Comparison of ENCODE assay signal across 19 cellular contexts in genomic region chr10:95285556-95285955, GRCh38.
"Had no signal": no experiment of that assay in that cellular context is flagged by ENCODE, and none has a peak within 500 bp of the region (broad histone marks: within the 10 kb centered on the region; RNA-seq: fewer than 3 reads in every experiment).

No MANE protein-coding gene starts in this region.

- H3K9me3 ChIP-seq: esophagus muscularis mucosa, left lung, prostate gland, thoracic aorta, vagina had no signal

- H3K4me3 Mint-ChIP-seq: activated naive CD4-positive, alpha-beta T cell treated with anti-CD3 and anti-CD28 coated beads, Interleukin-2, amount 50 U/mL, for 24 hours; dendritic cell treated with granulocyte-macrophage colony-stimulating factor and Interleukin-4, amounts not matched to agents 40 ng/mL and 50 ng/mL, for 4 days; neural crest cell; stimulated activated naive B cell treated with anti-CD40 and anti-IgM and Interleukin-4, amounts not matched to agents 10 μg/mL and 1 μg/mL and 100 μg/mL, for 72 hours had no signal

- H3K27me3 Mint-ChIP-seq: stimulated activated naive B cell treated with anti-CD40 and anti-IgM and Interleukin-4, amounts not matched to agents 10 μg/mL and 1 μg/mL and 100 μg/mL, for 72 hours had no signal

- H3K36me3 Mint-ChIP-seq: activated naive CD4-positive, alpha-beta T cell treated with anti-CD3 and anti-CD28 coated beads, Interleukin-2, amount 50 U/mL, for 24 hours; stimulated activated naive B cell treated with anti-CD40 and anti-IgM and Interleukin-4, amounts not matched to agents 10 μg/mL and 1 μg/mL and 100 μg/mL, for 72 hours had no signal

- H3K27me3 ChIP-seq: vagina had no signal

- H3K36me3 ChIP-seq: esophagus muscularis mucosa, left lung, prostate gland, thoracic aorta, vagina had no signal

- H3K27ac Mint-ChIP-seq: activated naive CD4-positive, alpha-beta T cell treated with anti-CD3 and anti-CD28 coated beads, Interleukin-2, amount 50 U/mL, for 24 hours; dendritic cell treated with granulocyte-macrophage colony-stimulating factor and Interleukin-4, amounts not matched to agents 40 ng/mL and 50 ng/mL, for 4 days; stimulated activated naive B cell treated with anti-CD40 and anti-IgM and Interleukin-4, amounts not matched to agents 10 μg/mL and 1 μg/mL and 100 μg/mL, for 72 hours had no signal

- H3K27ac ChIP-seq: prostate gland, WERI-Rb-1 had no signal

- H3K4me1 ChIP-seq: prostate gland had no signal

- ATAC-seq: left lung; sciatic nerve; stimulated activated naive B cell treated with anti-CD40 and anti-IgM and Interleukin-4, amounts not matched to agents 10 μg/mL and 1 μg/mL and 100 μg/mL, for 72 hours had no signal

- H3K4me3 ChIP-seq: esophagus muscularis mucosa, left lung, prostate gland, smooth muscle cell, thoracic aorta, vagina had no signal

- DNase-seq: activated CD4-positive, alpha-beta T cell treated with anti-CD3 and anti-CD28 coated beads, Interleukin-2, amount 50 U/mL, for 4 hours; activated gamma-delta T cell; effector CD8-positive, alpha-beta T cell; hippocampal formation; left lung; stimulated activated CD4-positive, alpha-beta T cell treated with anti-CD3 and anti-CD28 coated beads, Interleukin-4, amount 100 ng/mL, for 4 hours; stimulated activated naive B cell treated with anti-CD40 and anti-IgM and Interleukin-4, amounts not matched to agents 10 μg/mL and 1 μg/mL and 100 μg/mL, for 72 hours; SW 1271; T-helper 2 cell; WERI-Rb-1 had no signal

- H3K9me3 Mint-ChIP-seq: activated naive CD4-positive, alpha-beta T cell treated with anti-CD3 and anti-CD28 coated beads, Interleukin-2, amount 50 U/mL, for 24 hours; dendritic cell treated with granulocyte-macrophage colony-stimulating factor and Interleukin-4, amounts not matched to agents 40 ng/mL and 50 ng/mL, for 4 days; neural crest cell; stimulated activated naive B cell treated with anti-CD40 and anti-IgM and Interleukin-4, amounts not matched to agents 10 μg/mL and 1 μg/mL and 100 μg/mL, for 72 hours had no signal
